8 cellular contexts compared by ENCODE assay signal in the genomic region with DNA sequence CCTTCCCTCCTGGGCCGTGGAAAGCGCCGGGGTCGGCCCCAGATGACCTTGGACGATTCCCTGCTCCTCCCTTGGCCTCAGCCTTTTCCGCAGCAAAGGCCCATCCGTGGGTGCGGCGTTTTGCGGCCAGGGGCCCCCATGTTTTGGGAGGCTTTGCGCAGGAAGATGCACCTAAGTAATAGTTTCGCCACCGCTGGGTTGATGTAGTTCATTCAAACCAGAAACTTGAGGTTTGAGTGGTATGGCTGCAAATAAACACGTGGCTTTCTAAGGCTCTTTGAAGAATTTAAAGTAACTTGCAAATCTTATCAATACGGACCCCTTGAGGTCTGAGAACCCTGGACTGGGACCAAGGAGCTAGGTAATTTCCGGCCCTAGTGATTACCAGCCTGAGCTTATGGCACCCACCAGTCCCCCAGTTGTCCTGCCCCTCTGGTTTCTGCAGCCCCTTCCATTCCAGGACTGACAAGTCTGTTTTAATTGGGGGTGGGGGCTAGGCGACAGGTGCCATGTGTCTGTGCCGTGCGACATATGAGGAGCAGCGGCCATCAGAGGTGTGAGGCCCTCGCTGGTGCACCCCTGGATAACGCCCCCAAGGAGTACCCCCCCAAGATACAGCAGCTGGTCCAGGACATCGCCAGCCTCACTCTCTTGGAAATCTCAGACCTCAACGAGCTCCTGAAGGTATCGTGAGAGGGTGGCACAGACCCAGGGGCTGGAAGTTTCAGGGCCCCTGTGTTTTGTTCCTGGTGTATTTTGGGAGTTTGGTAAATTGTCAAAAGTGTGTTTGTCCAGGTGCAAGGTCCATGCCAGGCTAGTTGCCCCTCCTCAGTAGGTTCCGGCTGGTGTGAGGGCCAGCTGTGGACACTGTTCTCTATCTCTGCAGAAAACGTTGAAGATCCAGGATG. TPM values are rescaled to one million over a fixed set of nuclear protein-coding genes. Genes with fewer than 3 reads are reported as not detected.
DNase-seq lines count a peak whose midpoint lies in the region; ATAC-seq and TF ChIP-seq lines count a peak whose summit lies in the region.

No MANE protein-coding gene starts in this region.

- H3K27ac ChIP-seq in C4-2B (peak overlapping the region; percentile 99), brain microvascular endothelial cell (peak overlapping the region; percentile 86), mesendoderm (ENCODE audit: low read depth, low read length) (peak overlapping the region; percentile 25)

- peak overlapping the region; percentile 96 for H3K18ac ChIP-seq in mesendoderm (ENCODE audit: low read length)

- no peak overlapping the region for H2AK5ac ChIP-seq in mesendoderm (ENCODE audit: low read length)

- H3K4me1 ChIP-seq in mesendoderm (ENCODE audit: control insufficient read depth, low read depth, low read length): no peaks in the 10 kb centered on the region

- peak overlapping the region; percentile 97 for H3K23ac ChIP-seq in mesendoderm (ENCODE audit: low read length)

- H4K5ac ChIP-seq in mesendoderm (ENCODE audit: low read length): no peak overlapping the region

- no peak for DNase-seq in brain microvascular endothelial cell
- DNase-seq in mesendoderm: no peak
- DNase-seq in foreskin melanocyte: no peak
- no peak for DNase-seq in GM13976 (ENCODE audit: low spot score)
- DNase-seq in HCEC 1CT: no peak

- H3K4me3 ChIP-seq in brain microvascular endothelial cell (ENCODE audit: low read depth, low read length) (peak overlapping the region; percentile 86), mesendoderm (ENCODE audit: low read length) (peak overlapping the region; percentile 95)

- H3K4me2 ChIP-seq in mesendoderm (ENCODE audit: low read length): peak overlapping the region; percentile 90

- in situ Hi-C loops in brain microvascular endothelial cell (cut with HindIII; ENCODE audit: low pct_ligation_motif_present, low sequenced_read_pairs) (no loop called here), GM13976 (cut with MboI; ENCODE audit: low sequenced_read_pairs, unreplicated experiment) (no loop called here)

- H3K79me1 ChIP-seq in mesendoderm (ENCODE audit: low read length): peaks cover 12% of the 10 kb centered on the region

- H3K56ac ChIP-seq in mesendoderm (ENCODE audit: low read length): peak overlapping the region; percentile 97

- H3K4ac ChIP-seq in mesendoderm (ENCODE audit: low read depth, low read length): peak overlapping the region; percentile 83

- H3K9ac ChIP-seq in mesendoderm (ENCODE audit: low read length): peak overlapping the region; percentile 97

- no CpG with 5 or more reads among the region's 27 CpGs for WGBS in mesendoderm (ENCODE audit: extremely low coverage, insufficient coverage, low lambda C conversion rate)

- no peak for TF ChIP-seq CTCF in C4-2B (conservative IDR thresholded peaks at IDR 0.05)
- no peak for TF ChIP-seq CTCF in brain microvascular endothelial cell (IDR thresholded peaks at IDR 0.05; ENCODE audit: low read depth, low read length, missing control alignments)
- no peak for TF ChIP-seq CTCF in GM13976 (IDR thresholded peaks at IDR 0.05; ENCODE audit: borderline replicate concordance, control extremely low read depth, extremely low read depth, insufficient read depth, missing control alignments)

- no peaks in the 10 kb centered on the region for H3K27me3 ChIP-seq in brain microvascular endothelial cell (replicated peaks)
- H3K27me3 ChIP-seq in mesendoderm (ENCODE audit: insufficient read depth, low read length, poor library complexity): no peaks in the 10 kb centered on the region

- peak overlapping the region; percentile 19 for H2BK120ac ChIP-seq in mesendoderm (ENCODE audit: low read depth, low read length)

- H2BK5ac ChIP-seq in mesendoderm (ENCODE audit: low read length): no peak overlapping the region

- H3K79me2 ChIP-seq in mesendoderm (ENCODE audit: control insufficient read depth, insufficient read depth, low read length): peaks cover 35% of the 10 kb centered on the region

- ATAC-seq in HG03354 (IDR thresholded peaks at IDR 0.05; ENCODE audit: poor library complexity, severe bottlenecking, unreplicated experiment) (peak; percentile 8), HG03139 (IDR thresholded peaks at IDR 0.05; ENCODE audit: unreplicated experiment) (no peak)

- H3K36me3 ChIP-seq in brain microvascular endothelial cell (replicated peaks) (peaks cover 59% of the 10 kb centered on the region), mesendoderm (ENCODE audit: control insufficient read depth, insufficient read depth, low read length) (peaks cover 6% of the 10 kb centered on the region)

- H2BK15ac ChIP-seq in mesendoderm (replicated peaks; ENCODE audit: low read depth): no peak overlapping the region

- H4K8ac ChIP-seq in mesendoderm (ENCODE audit: low read depth, low read length): peak overlapping the region; percentile 82

RNA-seq across cellular contexts. Expression of gene MRPL12, which starts 0.8 kb away (rescaled TPM):
- 127 TPM for polyA plus RNA-seq in mesendoderm (2013, experiment 1 of 2)
- polyA plus RNA-seq in mesendoderm (2013, experiment 2 of 2): 128 TPM

RNA-seq across cellular contexts. Expression of gene SLC25A10, which starts 8.1 kb away (rescaled TPM):
- polyA plus RNA-seq in mesendoderm (2013, experiment 1 of 2): 11.8 TPM
- 12.3 TPM for polyA plus RNA-seq in mesendoderm (2013, experiment 2 of 2)

RNA-seq across cellular contexts. Expression of gene HGS, which starts 20.2 kb away (rescaled TPM):
- polyA plus RNA-seq in mesendoderm (2013, experiment 1 of 2): 41.6 TPM
- polyA plus RNA-seq in mesendoderm (2013, experiment 2 of 2): 41.5 TPM

RNA-seq across cellular contexts. Expression of gene ARL16, which starts 20.4 kb away (rescaled TPM):
- polyA plus RNA-seq in mesendoderm (2013, experiment 1 of 2): 38.4 TPM
- 37.2 TPM for polyA plus RNA-seq in mesendoderm (2013, experiment 2 of 2)

RNA-seq across cellular contexts. Expression of gene CCDC137, which starts 37.5 kb away (rescaled TPM):
- 49.0 TPM for polyA plus RNA-seq in mesendoderm (2013, experiment 1 of 2)
- 48.4 TPM for polyA plus RNA-seq in mesendoderm (2013, experiment 2 of 2)

Comparison
In these comparisons a context has a peak if more than half of its experiments do, and no peak if none do; other contexts are left out.
1. H3K27ac ChIP-seq: peak in every context shown above with its lines; median percentile 99 in C4-2B; 86 in brain microvascular endothelial cell; 25 in mesendoderm.